ENCODE assay signal across 8 cellular contexts in the genomic region with DNA sequence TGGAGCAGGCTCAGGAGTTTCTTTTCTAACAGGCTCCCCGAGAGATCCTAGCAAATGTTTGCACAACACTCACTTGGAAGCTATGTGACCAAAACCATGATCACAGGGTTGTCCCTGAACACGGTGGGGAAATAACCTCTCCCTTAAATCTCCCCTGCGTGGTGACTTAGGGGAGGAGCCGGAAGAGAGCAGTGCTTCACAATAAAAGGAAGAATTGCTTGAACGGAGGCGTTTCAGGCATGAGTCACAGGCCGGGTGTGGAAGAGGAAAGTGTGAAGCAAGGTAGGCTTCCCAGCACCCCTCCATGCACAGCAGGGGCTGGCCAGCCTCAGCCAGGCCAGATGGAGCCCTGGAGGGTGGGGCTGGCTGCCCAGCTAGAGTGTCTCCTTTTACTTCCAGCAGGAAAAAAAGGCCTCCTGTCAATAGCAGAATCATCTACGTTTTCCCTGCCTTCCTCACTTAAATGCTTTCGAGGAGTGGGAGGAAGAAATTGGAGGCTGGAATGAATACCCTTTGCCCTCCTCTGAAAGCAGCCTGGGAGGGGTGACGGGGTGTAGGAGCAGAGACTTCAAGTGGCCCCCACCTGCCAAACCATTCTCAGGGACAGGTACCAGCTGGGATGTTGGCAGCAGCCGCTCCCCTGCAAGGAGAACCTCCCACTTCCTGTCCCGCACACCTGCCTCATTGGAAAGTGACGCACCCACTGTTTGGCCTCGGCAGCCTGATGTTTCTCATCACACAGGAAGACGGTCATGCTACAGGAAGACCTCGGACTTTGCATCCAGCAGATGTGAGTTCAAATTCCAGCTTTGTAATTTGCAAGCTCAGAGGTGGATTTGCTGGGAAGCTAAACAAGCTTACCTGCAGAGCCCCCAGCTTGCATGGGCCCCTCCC. TPM values are rescaled to one million over a fixed set of nuclear protein-coding genes. Genes with fewer than 3 reads are reported as not detected.
A peak's percentile ranks its signal among the peaks of the same experiment; 100 is the strongest.
DNase-seq lines count a peak whose midpoint lies in the region; ATAC-seq and TF ChIP-seq lines count a peak whose summit lies in the region.

No MANE protein-coding gene starts in this region.

- H3K27me3 ChIP-seq in ascending aorta: no peaks in the 10 kb centered on the region

- DNase-seq in ELR (ENCODE audit: low read depth) (peak; percentile 90), HFF-Myc (ENCODE audit: extremely low read depth, low read depth) (peak; percentile 39), NCI-H1092 (lab: John Stamatoyannopoulos, UW) (peak; percentile 15), T-cell (peak; percentile 46 to 87 (median 78)), ascending aorta (ENCODE audit: low spot score in 2 of 2) (peak; percentile 58 to 79), iPS-NIHi7 (ENCODE audit: extremely low spot score) (peak; percentile 69), globus pallidus (ENCODE audit: low spot score) (no peak)
- peak; percentile 63 to 64 for DNase-seq in stimulated activated CD4-positive, alpha-beta T cell treated with anti-CD3 and anti-CD28 coated beads, Interleukin-1b, Interleukin-23, amount 100 ng/mL, for 1 hour (ENCODE audit: low read depth in 2 of 2)

- CTCF ChIA-PET in T-cell (lab: Charles Lee): interaction anchor here in 1 of 2 donors (0.7 to 3.7 kb wide), 6 partner anchors 9 to 34 kb away, joined by 3 to 19 read pairs (median 4); no protein-coding TSS in a partner anchor

- no peaks in the 10 kb centered on the region for H3K36me3 ChIP-seq in ascending aorta

- ATAC-seq in T-cell (replicated peaks in 1 of 4): peak; percentile 92 to 95 (median 94)

- POLR2A ChIA-PET in T-cell (lab: Charles Lee): interaction anchor here (0.5 to 2.2 kb wide), 10 partner anchors 9 to 240 kb away, joined by 3 to 11 read pairs (median 4); no protein-coding TSS in a partner anchor

- peak overlapping the region in 1 of 2 donors; percentile 16 for H3K27ac ChIP-seq in ascending aorta

- peaks cover 50 to 68% (median 63%) of the 10 kb centered on the region in 3 donors for H3K4me1 Mint-ChIP-seq in T-cell

- H3K4me3 ChIP-seq in HFF-Myc (replicated peaks; ENCODE audit: low read depth, low read length): no peak overlapping the region
- no peak overlapping the region for H3K4me3 ChIP-seq in ascending aorta

- H3K36me3 Mint-ChIP-seq in T-cell: no peaks in the 10 kb centered on the region

- peak overlapping the region; percentile 66 to 76 (median 71) for H3K4me3 Mint-ChIP-seq in T-cell

- no peaks in the 10 kb centered on the region for H3K27me3 Mint-ChIP-seq in T-cell

- TF ChIP-seq CTCF in HFF-Myc (IDR thresholded peaks at IDR 0.05; ENCODE audit: low read depth, low read length, missing control alignments): no peak
- no peak for TF ChIP-seq CTCF in ascending aorta (IDR thresholded peaks at IDR 0.05)

- intact Hi-C loops in ascending aorta (cut with DNase I): no loop called here

- H3K9me3 ChIP-seq in ascending aorta: no peaks in the 10 kb centered on the region

- no peaks in the 10 kb centered on the region for H3K4me1 ChIP-seq in ascending aorta

- no peaks in the 10 kb centered on the region for H3K9me3 Mint-ChIP-seq in T-cell

- H3K27ac Mint-ChIP-seq in T-cell: peak overlapping the region; percentile 91 to 96

RNA-seq across cellular contexts. Expression of gene PPP2R5C, which starts 30.1 kb away (rescaled TPM):
- total RNA-seq in T-cell: 100 to 1,000 TPM; 435 to 627 (median 489) TPM
- 45.6 TPM for total RNA-seq in ascending aorta
